24 cellular contexts compared by ENCODE assay signal in genomic region chr1:195332102-195332501, GRCh38.
"Had no signal": no experiment of that assay in that cellular context is flagged by ENCODE, and none has a peak within 500 bp of the region (broad histone marks: within the 10 kb centered on the region; RNA-seq: fewer than 3 reads in every experiment).

No MANE protein-coding gene starts in this region.

- H3K4me1 Mint-ChIP-seq: memory B cell had no signal

- H3K9me3 ChIP-seq: left ventricle myocardium inferior, lower lobe of right lung, pancreas, stomach had no signal

- ATAC-seq: effector memory CD8-positive, alpha-beta T cell; left cardiac atrium; lower lobe of right lung; natural killer cell treated with Interleukin-12 subunit alpha and Interleukin-12 subunit beta and Interleukin-15 and Interleukin-18, amount 100 ng/mL, for 72 hours; pancreas; right cardiac atrium had no signal

- H3K27me3 ChIP-seq: hepatocyte, neural progenitor cell, pancreas, stomach had no signal

- H3K27ac ChIP-seq: epithelial cell of prostate, hepatocyte, left ventricle myocardium inferior, lower lobe of right lung, neural progenitor cell, pancreas, stomach had no signal

- H3K36me3 ChIP-seq: left ventricle myocardium inferior, lower lobe of right lung, neural progenitor cell, pancreas, stomach had no signal

- H3K4me3 ChIP-seq: hepatocyte, left ventricle myocardium inferior, lower lobe of right lung, neural progenitor cell, pancreas, stomach had no signal

- H3K4me1 ChIP-seq: left ventricle myocardium inferior, lower lobe of right lung, neural progenitor cell, pancreas, stomach had no signal

- H3K27ac Mint-ChIP-seq: dendritic cell treated with granulocyte-macrophage colony-stimulating factor and Interleukin-4, amounts not matched to agents 40 ng/mL and 50 ng/mL, for 4 days; effector memory CD8-positive, alpha-beta T cell; memory B cell; natural killer cell treated with Interleukin-12 subunit alpha and Interleukin-12 subunit beta and Interleukin-15 and Interleukin-18, amount 100 ng/mL, for 72 hours; neural progenitor cell; progenitor cell of endocrine pancreas had no signal

- H3K4me3 Mint-ChIP-seq: dendritic cell treated with granulocyte-macrophage colony-stimulating factor and Interleukin-4, amounts not matched to agents 40 ng/mL and 50 ng/mL, for 4 days; effector memory CD8-positive, alpha-beta T cell; memory B cell; natural killer cell treated with Interleukin-12 subunit alpha and Interleukin-12 subunit beta and Interleukin-15 and Interleukin-18, amount 100 ng/mL, for 72 hours; neural progenitor cell had no signal

- DNase-seq: effector memory CD8-positive, alpha-beta T cell; foreskin melanocyte; head of caudate nucleus; kidney; left cardiac atrium; left ventricle myocardium inferior; lower lobe of right lung; midbrain; nucleus accumbens; pancreas; right cardiac atrium; small intestine; stimulated activated CD4-positive, alpha-beta T cell treated with anti-CD3 and anti-CD28 coated beads, Interleukin-12 subunit alpha, Interleukin-12 subunit beta, amount 100 ng/mL, for 4 hours; stimulated activated naive CD4-positive, alpha-beta T cell; stomach; substantia nigra; trophoblast cell had no signal

- H3K36me3 Mint-ChIP-seq: memory B cell; natural killer cell treated with Interleukin-12 subunit alpha and Interleukin-12 subunit beta and Interleukin-15 and Interleukin-18, amount 100 ng/mL, for 72 hours; neural progenitor cell had no signal

- H3K27me3 Mint-ChIP-seq: dendritic cell treated with granulocyte-macrophage colony-stimulating factor and Interleukin-4, amounts not matched to agents 40 ng/mL and 50 ng/mL, for 4 days; effector memory CD8-positive, alpha-beta T cell; memory B cell; natural killer cell treated with Interleukin-12 subunit alpha and Interleukin-12 subunit beta and Interleukin-15 and Interleukin-18, amount 100 ng/mL, for 72 hours; progenitor cell of endocrine pancreas had no signal
